3 cellular contexts compared by ENCODE assay signal in the genomic region with DNA sequence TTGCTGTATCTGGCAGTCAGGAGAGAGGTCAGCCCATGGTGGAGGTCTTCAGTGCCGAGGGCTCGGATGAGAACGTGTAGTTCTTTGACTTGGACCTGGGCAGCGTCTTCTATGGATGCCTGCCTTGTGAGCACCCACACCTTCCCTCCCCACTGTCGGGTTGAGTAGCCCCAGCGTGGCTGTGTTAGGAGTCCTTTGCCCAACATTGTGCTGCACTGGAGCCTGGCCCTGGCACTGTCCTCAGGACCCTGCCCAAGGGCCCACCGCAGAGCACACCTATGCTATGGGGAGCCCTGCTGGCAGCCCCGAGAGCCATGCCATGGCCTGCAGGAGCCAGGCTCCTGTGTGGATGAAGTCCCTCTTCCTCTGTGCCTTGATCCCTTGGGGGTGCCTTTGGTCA.
TF ChIP-seq lines count a peak whose summit lies in the region.

No MANE protein-coding gene starts in this region.

TF ChIP-seq in SK-N-SH, 30 proteins besides CTCF, POLR2A, EP300 and RAD21:
- no peak for TF ChIP-seq FOXJ3 (CRISPR knock-in tag; IDR thresholded peaks at IDR 0.05)
- no peak for TF ChIP-seq SMC3 (IDR thresholded peaks at IDR 0.05; ENCODE audit: low read depth, low read length)

TF ChIP-seq in SK-N-SH treated with all-trans-retinoic acid at 6 μM for 48 hours, 23 proteins besides CTCF, POLR2A, EP300 and RAD21:
- TF ChIP-seq CSDC2 (CRISPR knock-in tag; IDR thresholded peaks at IDR 0.05): no peak
- TF ChIP-seq ZFP3 (CRISPR knock-in tag; IDR thresholded peaks at IDR 0.05): no peak
- TF ChIP-seq OSR1 (CRISPR knock-in tag; IDR thresholded peaks at IDR 0.05): no peak
- no peak for TF ChIP-seq GLIS3 (CRISPR knock-in tag; IDR thresholded peaks at IDR 0.05)
- TF ChIP-seq ESRRG (CRISPR knock-in tag; IDR thresholded peaks at IDR 0.05): no peak
- no peak for TF ChIP-seq TCF4 (CRISPR knock-in tag; IDR thresholded peaks at IDR 0.05; ENCODE audit: borderline replicate concordance)
- TF ChIP-seq ZNF565 (CRISPR knock-in tag; conservative IDR thresholded peaks at IDR 0.05; ENCODE audit: low read depth): no peak
- TF ChIP-seq, protein P1, sequence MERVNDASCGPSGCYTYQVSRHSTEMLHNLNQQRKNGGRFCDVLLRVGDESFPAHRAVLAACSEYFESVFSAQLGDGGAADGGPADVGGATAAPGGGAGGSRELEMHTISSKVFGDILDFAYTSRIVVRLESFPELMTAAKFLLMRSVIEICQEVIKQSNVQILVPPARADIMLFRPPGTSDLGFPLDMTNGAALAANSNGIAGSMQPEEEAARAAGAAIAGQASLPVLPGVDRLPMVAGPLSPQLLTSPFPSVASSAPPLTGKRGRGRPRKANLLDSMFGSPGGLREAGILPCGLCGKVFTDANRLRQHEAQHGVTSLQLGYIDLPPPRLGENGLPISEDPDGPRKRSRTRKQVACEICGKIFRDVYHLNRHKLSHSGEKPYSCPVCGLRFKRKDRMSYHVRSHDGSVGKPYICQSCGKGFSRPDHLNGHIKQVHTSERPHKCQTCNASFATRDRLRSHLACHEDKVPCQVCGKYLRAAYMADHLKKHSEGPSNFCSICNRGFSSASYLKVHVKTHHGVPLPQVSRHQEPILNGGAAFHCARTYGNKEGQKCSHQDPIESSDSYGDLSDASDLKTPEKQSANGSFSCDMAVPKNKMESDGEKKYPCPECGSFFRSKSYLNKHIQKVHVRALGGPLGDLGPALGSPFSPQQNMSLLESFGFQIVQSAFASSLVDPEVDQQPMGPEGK (CRISPR knock-in tag; IDR thresholded peaks at IDR 0.05; ENCODE audit: borderline replicate concordance): no peak
- TF ChIP-seq, protein P2, sequence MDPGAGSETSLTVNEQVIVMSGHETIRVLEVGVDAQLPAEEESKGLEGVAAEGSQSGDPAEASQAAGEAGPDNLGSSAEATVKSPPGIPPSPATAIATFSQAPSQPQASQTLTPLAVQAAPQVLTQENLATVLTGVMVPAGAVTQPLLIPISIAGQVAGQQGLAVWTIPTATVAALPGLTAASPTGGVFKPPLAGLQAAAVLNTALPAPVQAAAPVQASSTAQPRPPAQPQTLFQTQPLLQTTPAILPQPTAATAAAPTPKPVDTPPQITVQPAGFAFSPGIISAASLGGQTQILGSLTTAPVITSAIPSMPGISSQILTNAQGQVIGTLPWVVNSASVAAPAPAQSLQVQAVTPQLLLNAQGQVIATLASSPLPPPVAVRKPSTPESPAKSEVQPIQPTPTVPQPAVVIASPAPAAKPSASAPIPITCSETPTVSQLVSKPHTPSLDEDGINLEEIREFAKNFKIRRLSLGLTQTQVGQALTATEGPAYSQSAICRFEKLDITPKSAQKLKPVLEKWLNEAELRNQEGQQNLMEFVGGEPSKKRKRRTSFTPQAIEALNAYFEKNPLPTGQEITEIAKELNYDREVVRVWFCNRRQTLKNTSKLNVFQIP (CRISPR knock-in tag; IDR thresholded peaks at IDR 0.05; ENCODE audit: borderline replicate concordance, low read depth): no peak
- TF ChIP-seq ARNTL (CRISPR knock-in tag; IDR thresholded peaks at IDR 0.05; ENCODE audit: borderline replicate concordance, low read depth): no peak
- no peak for TF ChIP-seq ZFP30 (CRISPR knock-in tag; IDR thresholded peaks at IDR 0.05)
- no peak for TF ChIP-seq TOX (CRISPR knock-in tag; IDR thresholded peaks at IDR 0.05; ENCODE audit: borderline replicate concordance)
- no peak for TF ChIP-seq ZC3H10 (CRISPR knock-in tag; IDR thresholded peaks at IDR 0.05)
- no peak for TF ChIP-seq ZNF8 (CRISPR knock-in tag; IDR thresholded peaks at IDR 0.05)
- TF ChIP-seq ZNF70 (CRISPR knock-in tag; IDR thresholded peaks at IDR 0.05): no peak
TF ChIP-seq in SK-N-SH treated with all-trans-retinoic acid at 6 μM for 48 hours: peak in this region for 0.

TF ChIP-seq in IMR-90, 13 proteins besides CTCF, POLR2A, EP300 and RAD21:
- TF ChIP-seq, protein P3, sequence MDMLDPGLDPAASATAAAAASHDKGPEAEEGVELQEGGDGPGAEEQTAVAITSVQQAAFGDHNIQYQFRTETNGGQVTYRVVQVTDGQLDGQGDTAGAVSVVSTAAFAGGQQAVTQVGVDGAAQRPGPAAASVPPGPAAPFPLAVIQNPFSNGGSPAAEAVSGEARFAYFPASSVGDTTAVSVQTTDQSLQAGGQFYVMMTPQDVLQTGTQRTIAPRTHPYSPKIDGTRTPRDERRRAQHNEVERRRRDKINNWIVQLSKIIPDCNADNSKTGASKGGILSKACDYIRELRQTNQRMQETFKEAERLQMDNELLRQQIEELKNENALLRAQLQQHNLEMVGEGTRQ (IDR thresholded peaks at IDR 0.05; ENCODE audit: low read depth, low read length): no peak
- TF ChIP-seq MAZ (IDR thresholded peaks at IDR 0.05; ENCODE audit: borderline replicate concordance, low read depth, low read length) (no peak), BHLHE40 (IDR thresholded peaks at IDR 0.05; ENCODE audit: low read depth, low read length) (no peak), CEBPB (IDR thresholded peaks at IDR 0.05; ENCODE audit: low read depth, low read length) (no peak)
